In genomic region chr1:184472117-184472516, GRCh38 we compare ENCODE assay signal across 20 cellular contexts.
"Had no signal": no experiment of that assay in that cellular context is flagged by ENCODE, and none has a peak within 500 bp of the region (broad histone marks: within the 10 kb centered on the region; RNA-seq: fewer than 3 reads in every experiment).

No MANE protein-coding gene starts in this region.

- H3K9me3 ChIP-seq: esophagus squamous epithelium had no signal

- H3K4me1 ChIP-seq: foreskin keratinocyte, spleen had no signal

- H3K27ac ChIP-seq: foreskin keratinocyte, spleen had no signal

- DNase-seq: activated CD4-positive, alpha-beta T cell treated with anti-CD3 and anti-CD28 coated beads for 48 hours; activated CD4-positive, CD25-positive, alpha-beta regulatory T cell; activated CD8-positive, alpha-beta T cell treated with anti-CD3 and anti-CD28 coated beads for 36 hours; activated naive CD4-positive, alpha-beta T cell treated with Interleukin-2 at 50 U/mL for 16 hours; activated naive CD8-positive, alpha-beta T cell treated with anti-CD3 and anti-CD28 coated beads, Interleukin-2, amount 10 ng/mL, durations not matched to agents 7 days and 5 days; activated T-cell treated with anti-CD3 and anti-CD28 coated beads, Interleukin-2, amount 50 U/mL, for 24 hours; effector memory CD8-positive, alpha-beta T cell; esophagus squamous epithelium; foreskin keratinocyte; head of caudate nucleus; kidney glomerular epithelial cell; mesenchymal stem cell; naive thymus-derived CD4-positive, alpha-beta T cell; spleen; stimulated activated CD4-positive, alpha-beta T cell treated with anti-CD3 and anti-CD28 coated beads, Interleukin-4, amount 100 ng/mL, for 4 hours; stimulated activated naive B cell treated with anti-CD40 and anti-IgM and Interleukin-4, amounts not matched to agents 10 μg/mL and 1 μg/mL and 100 μg/mL, for 72 hours; T-cell; T-helper 9 cell had no signal

- ATAC-seq: activated CD8-positive, alpha-beta T cell treated with anti-CD3 and anti-CD28 coated beads for 36 hours; effector memory CD8-positive, alpha-beta T cell; foreskin keratinocyte; naive thymus-derived CD4-positive, alpha-beta T cell; SK-N-SH treated with all-trans-retinoic acid at 6 μM for 48 hours; stimulated activated naive B cell treated with anti-CD40 and anti-IgM and Interleukin-4, amounts not matched to agents 10 μg/mL and 1 μg/mL and 100 μg/mL, for 72 hours; T-cell had no signal

- H3K36me3 ChIP-seq: spleen had no signal

- H3K27me3 ChIP-seq: esophagus squamous epithelium, foreskin keratinocyte, spleen, tibial nerve had no signal

- H3K4me3 ChIP-seq: esophagus squamous epithelium, spleen, tibial nerve had no signal
